8 cellular contexts compared by ENCODE assay signal in genomic region chr11:123511037-123511870, GRCh38.
DNase-seq lines count a peak whose midpoint lies in the region; ATAC-seq and TF ChIP-seq lines count a peak whose summit lies in the region.

No MANE protein-coding gene starts in this region.

- peak; percentile 92 for TF ChIP-seq CTCF in GM12865 (IDR thresholded peaks at IDR 0.05; ENCODE audit: insufficient read depth, low read depth, low read length, missing control alignments)
- TF ChIP-seq CTCF in adrenal gland (IDR thresholded peaks at IDR 0.05) = peak; percentile 84 to 94 (median 88)
- peak; percentile 65 to 96 (median 90) for TF ChIP-seq CTCF in heart right ventricle (IDR thresholded peaks at IDR 0.05)

- peak; percentile 82 for ATAC-seq in HG02623 (IDR thresholded peaks at IDR 0.05; ENCODE audit: unreplicated experiment)
- peak; percentile 86 to 94 (median 92) for ATAC-seq in heart right ventricle
- no peak for ATAC-seq in HG02973 (IDR thresholded peaks at IDR 0.05; ENCODE audit: unreplicated experiment)

- 12 to 18% (median 14%) methylated on average over 11 to 14 of the region's 14 CpGs for WGBS in adrenal gland, 4 donors
- WGBS in heart right ventricle, 2 donors = 19 to 21% methylated on average over 14 of the region's 14 CpGs

- no peak overlapping the region for H3K4me3 ChIP-seq in GM12865 (ENCODE audit: low read depth, low read length)
- no peak overlapping the region for H3K4me3 ChIP-seq in adrenal gland
- no peak overlapping the region for H3K4me3 ChIP-seq in heart right ventricle

- H3K9me3 ChIP-seq in adrenal gland (replicated peaks in 1 of 3) = no peaks in the 10 kb centered on the region
- H3K9me3 ChIP-seq in heart right ventricle = no peaks in the 10 kb centered on the region

- peak in 1 of 2 donors; percentile 67 for TF ChIP-seq POLR2A in adrenal gland (IDR thresholded peaks at IDR 0.05)

- no peaks in the 10 kb centered on the region for H3K36me3 ChIP-seq in adrenal gland (replicated peaks in 1 of 2)
- H3K36me3 ChIP-seq in heart right ventricle = no peaks in the 10 kb centered on the region

- peak overlapping the region in 3 of 5 donors; percentile 71 to 81 (median 77) for H3K27ac ChIP-seq in adrenal gland
- no peak overlapping the region for H3K27ac ChIP-seq in heart right ventricle

- H3K27me3 ChIP-seq in adrenal gland = no peaks in the 10 kb centered on the region
- H3K27me3 ChIP-seq in heart right ventricle = no peaks in the 10 kb centered on the region

- intact Hi-C loops in adrenal gland (cut with DNase I) = loop anchor here (5.0 to 10.0 kb wide), 3 partner anchors 41 to 194 kb away; no protein-coding TSS in a partner anchor
- intact Hi-C loops in heart right ventricle (cut with DNase I) = loop anchor here in 7 of 10 donors (1.0 to 10.0 kb wide), 5 partner anchors 46 to 194 kb away; no protein-coding TSS in a partner anchor

- H3K4me1 ChIP-seq in adrenal gland (replicated peaks in 1 of 2) (peaks cover 14 to 36% of the 10 kb centered on the region in 2 donors), heart right ventricle (peaks cover 0 to 7% (median 0%) of the 10 kb centered on the region in 9 donors)

- DNase-seq in GM12865 (ENCODE audit: low read depth) (peak; percentile 88), NCI-H128 (lab: John Stamatoyannopoulos, UW; ENCODE audit: unreplicated experiment) (peak; percentile 60), T follicular helper cell (ENCODE audit: low read depth) (peak; percentile 30), adrenal gland (peak; percentile 92 to 98 (median 96)), heart right ventricle (peak; percentile 81 to 83), putamen (ENCODE audit: low spot score) (peak; percentile 90)

Comparison
In these comparisons a context has a peak if more than half of its experiments do, and no peak if none do; other contexts are left out.
1. DNase-seq: peak in every context shown above with its lines; median percentile 96 in adrenal gland; 90 in putamen; 88 in GM12865; 82 in heart right ventricle; 60 in NCI-H128; 30 in T follicular helper cell.
2. H3K27ac ChIP-seq: peak in adrenal gland (3 of 5); none in heart right ventricle (0 of 10).
3. Peak in every context shown above with its lines, with median percentiles within 50 percentile points of each other: CTCF ChIP-seq.